ENCODE assay signal across 8 cellular contexts in the genomic region with DNA sequence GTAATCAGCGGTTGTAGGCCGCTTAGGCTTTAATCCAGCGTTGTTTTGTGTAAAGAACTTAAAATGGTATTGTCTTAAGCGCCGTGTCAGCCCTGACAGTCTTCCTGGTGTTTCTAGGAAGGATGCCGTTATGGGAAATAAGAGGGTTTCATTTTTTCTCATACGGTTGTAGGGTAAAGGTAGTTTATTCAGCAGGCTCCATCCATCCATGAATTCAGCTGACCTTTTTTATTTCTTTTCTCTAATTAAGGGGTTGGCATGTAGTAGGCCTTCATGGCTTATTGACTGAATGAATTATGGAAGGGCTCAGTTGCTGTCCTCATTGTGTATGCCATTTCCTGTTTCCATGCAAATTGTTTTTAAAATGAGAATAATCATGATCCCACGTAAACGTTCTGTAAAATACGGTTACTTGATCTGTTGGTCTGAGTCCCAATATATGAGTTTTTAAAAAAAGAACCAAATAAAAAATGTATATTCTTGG. TPM values are rescaled to one million over a fixed set of nuclear protein-coding genes. Genes with fewer than 3 reads are reported as not detected.
DNase-seq lines count a peak whose midpoint lies in the region; TF ChIP-seq lines count a peak whose summit lies in the region.

No MANE protein-coding gene starts in this region.

- peaks cover 2% of the 10 kb centered on the region for H3K36me3 Mint-ChIP-seq in IgD-negative memory B cell

- no peaks in the 10 kb centered on the region for H3K9me3 Mint-ChIP-seq in IgD-negative memory B cell

- H3K27me3 ChIP-seq in adrenal gland, result no peaks in the 10 kb centered on the region

- H3K4me3 Mint-ChIP-seq in IgD-negative memory B cell, result peak overlapping the region; percentile 92 to 100 (median 100)

- no peaks in the 10 kb centered on the region for H3K27me3 Mint-ChIP-seq in IgD-negative memory B cell

- peaks cover 10 to 24% (median 20%) of the 10 kb centered on the region in 3 donors for H3K4me1 Mint-ChIP-seq in IgD-negative memory B cell

- DNase-seq in EL, result peak; percentile 18
- DNase-seq in adrenal gland, result no peak
- DNase-seq in kidney tubule cell (ENCODE audit: low spot score), result peak; percentile 36
- DNase-seq in AG20443 (ENCODE audit: low spot score), result no peak
- no peak for DNase-seq in NK-92 treated with Interleukin-12 subunit alpha and Interleukin-12 subunit beta, amount 100 ng/mL, for 24 hours (lab: John Stamatoyannopoulos, UW)
- no peak for DNase-seq in NCI-H1930 (lab: John Stamatoyannopoulos, UW)

- peak overlapping the region; percentile 94 to 100 (median 99) for H3K27ac Mint-ChIP-seq in IgD-negative memory B cell

- TF ChIP-seq CTCF in adrenal gland (IDR thresholded peaks at IDR 0.05), result no peak

- intact Hi-C loops in adrenal gland (cut with DNase I), result loop anchor here in 1 of 2 donors (10.0 kb wide), 3 partner anchors 47 to 247 kb away; partner anchors contain the start of genes FRYL and OCIAD2

- H3K9me3 ChIP-seq in adrenal gland (replicated peaks in 1 of 3), result no peaks in the 10 kb centered on the region

- H3K27ac ChIP-seq in adrenal gland, result peak overlapping the region; percentile 75 to 96 (median 93)
- peak overlapping the region; percentile 97 for H3K27ac ChIP-seq in temporal lobe (ENCODE audit: low read depth, low read length)

- peak overlapping the region; percentile 77 to 98 (median 78) for H3K4me3 ChIP-seq in adrenal gland

- H3K4me1 ChIP-seq in adrenal gland (replicated peaks in 1 of 2), result peaks cover 7 to 16% of the 10 kb centered on the region in 2 donors

- peaks cover 0 to 19% of the 10 kb centered on the region in 2 donors for H3K36me3 ChIP-seq in adrenal gland (replicated peaks in 1 of 2)

- TF ChIP-seq POLR2A in adrenal gland (IDR thresholded peaks at IDR 0.05), result no peak

- 0 to 1% (median 1%) methylated on average over 10 of the region's 10 CpGs for WGBS in adrenal gland, 4 donors

RNA-seq across cellular contexts. Expression of gene OCIAD1, which starts 0.7 kb away (rescaled TPM):
- polyA plus RNA-seq in IgD-negative memory B cell (162 TPM), adrenal gland (100 to 1,000 TPM in 2 of 3 donors, 10 to 100 TPM in 1; 97.7 to 403 (median 148) TPM)
- total RNA-seq in adrenal gland (100 to 1,000 TPM; 119 to 200 (median 171) TPM), temporal lobe (134 TPM)

RNA-seq across cellular contexts. Expression of gene FRYL, which starts 51.5 kb away (rescaled TPM):
- 29.6 TPM for polyA plus RNA-seq in IgD-negative memory B cell
- 10 to 100 TPM; 26.0 to 64.4 (median 43.9) TPM for total RNA-seq in adrenal gland
- polyA plus RNA-seq in adrenal gland, result 10 to 100 TPM; 16.5 to 22.4 (median 20.1) TPM
- 67.9 TPM for total RNA-seq in temporal lobe

Comparison
In these comparisons a context has a peak if more than half of its experiments do, and no peak if none do; other contexts are left out.
1. DNase-seq: peak in EL (single experiment) and kidney tubule cell (single experiment); none in adrenal gland (0 of 7), AG20443 (single experiment), NK-92 treated with Interleukin-12 subunit alpha and Interleukin-12 subunit beta, amount 100 ng/mL, for 24 hours (single experiment) and NCI-H1930 (0 of 2).